Comparison of ENCODE assay signal across 22 cellular contexts in the genomic region with DNA sequence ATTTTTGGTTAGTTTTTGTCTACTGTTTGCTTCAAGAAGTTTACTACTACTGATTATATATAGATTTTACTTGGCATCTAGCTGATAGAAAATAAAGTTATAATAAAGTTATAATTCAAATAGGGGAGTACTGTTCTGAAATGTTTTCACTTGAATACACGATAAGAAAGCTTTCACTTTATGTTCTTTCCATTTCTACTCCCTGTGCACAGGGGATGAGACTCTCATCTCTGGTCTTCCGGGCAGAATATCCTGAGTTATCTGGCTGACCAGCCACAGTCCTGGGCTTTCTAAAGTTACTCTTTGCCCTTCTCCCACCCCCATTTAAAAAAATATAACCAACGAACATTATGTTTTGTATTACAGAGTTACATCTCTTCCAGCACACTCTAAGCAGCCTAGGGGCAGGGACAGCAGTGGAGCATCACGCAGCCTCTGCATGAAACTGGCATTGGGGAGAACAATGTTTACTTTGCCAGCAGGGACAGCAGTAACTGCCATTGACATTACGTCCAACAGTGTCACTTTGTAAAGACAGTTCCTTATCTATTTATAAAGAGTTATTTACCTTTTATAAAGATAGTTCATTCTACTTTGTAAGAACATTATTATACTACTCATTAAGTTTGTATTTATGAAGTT.
DNase-seq lines count a peak whose midpoint lies in the region; ATAC-seq and TF ChIP-seq lines count a peak whose summit lies in the region.
"Had no signal": no experiment of that assay in that cellular context is flagged by ENCODE, and none has a peak within 500 bp of the region (broad histone marks: within the 10 kb centered on the region; RNA-seq: fewer than 3 reads in every experiment).

No MANE protein-coding gene starts in this region.

- H4K5ac ChIP-seq in mesendoderm (ENCODE audit: low read length) = no peak overlapping the region

- WGBS in right lobe of liver (ENCODE audit: insufficient coverage, low coverage, low lambda C conversion rate, missing lambda C conversion rate) = 20% methylated on average over 5 of the region's 5 CpGs
- no CpG with 5 or more reads among the region's 5 CpGs for WGBS in mesendoderm (ENCODE audit: extremely low coverage, insufficient coverage, low lambda C conversion rate)

- no peak overlapping the region for H2BK5ac ChIP-seq in mesendoderm (ENCODE audit: low read length)

- no peak overlapping the region for H2BK15ac ChIP-seq in mesendoderm (replicated peaks; ENCODE audit: low read depth)

- TF ChIP-seq POLR2A in right lobe of liver (IDR thresholded peaks at IDR 0.05) = no peak

- no peak overlapping the region for H3K9ac ChIP-seq in mesendoderm (ENCODE audit: low read length)

- H3K36me3 ChIP-seq in right lobe of liver (peaks cover 0 to 38% (median 16%) of the 10 kb centered on the region in 4 donors), thoracic aorta (peaks cover 11% of the 10 kb centered on the region), mesendoderm (ENCODE audit: control insufficient read depth, insufficient read depth, low read length) (peaks cover 1% of the 10 kb centered on the region)

- no peaks in the 10 kb centered on the region for H3K27me3 Mint-ChIP-seq in T-helper 1 cell treated with Interleukin-12 subunit alpha and Interleukin-12 subunit beta and Interleukin-4 antibody, amounts not matched to agents 30 μg/mL and 1 μg/mL, for 36 hours (ENCODE audit: low read depth)
- H3K27me3 Mint-ChIP-seq: activated CD4-positive, alpha-beta T cell treated with anti-CD3 and anti-CD28 coated beads, Interleukin-2, amount 10 ng/mL, durations not matched to agents 24 days and 14 days; stimulated activated naive B cell treated with anti-CD40 and anti-IgM and Interleukin-4, amounts not matched to agents 10 μg/mL and 1 μg/mL and 100 μg/mL, for 72 hours had no signal

- peak overlapping the region in 2 of 3 donors; percentile 34 to 59 for H3K27ac ChIP-seq in right lobe of liver
- peak overlapping the region in 1 of 2 donors; percentile 38 for H3K27ac ChIP-seq in thoracic aorta
- H3K27ac ChIP-seq in mesendoderm (ENCODE audit: low read depth, low read length) = no peak overlapping the region
- H3K27ac ChIP-seq: upper lobe of right lung had no signal

- TF ChIP-seq CTCF in right lobe of liver (IDR thresholded peaks at IDR 0.05) (no peak), thoracic aorta (IDR thresholded peaks at IDR 0.05) (no peak)

- peaks cover 24% of the 10 kb centered on the region for H3K36me3 Mint-ChIP-seq in T-helper 1 cell treated with Interleukin-12 subunit alpha and Interleukin-12 subunit beta and Interleukin-4 antibody, amounts not matched to agents 30 μg/mL and 1 μg/mL, for 36 hours (ENCODE audit: low read depth)

- H3K9me3 ChIP-seq in right lobe of liver (no peaks in the 10 kb centered on the region), thoracic aorta (no peaks in the 10 kb centered on the region)
- H3K9me3 ChIP-seq: Peyer's patch, upper lobe of right lung had no signal

- no peak overlapping the region for H3K4ac ChIP-seq in mesendoderm (ENCODE audit: low read depth, low read length)

- no peaks in the 10 kb centered on the region for H3K9me3 Mint-ChIP-seq in T-helper 1 cell treated with Interleukin-12 subunit alpha and Interleukin-12 subunit beta and Interleukin-4 antibody, amounts not matched to agents 30 μg/mL and 1 μg/mL, for 36 hours
- H3K9me3 Mint-ChIP-seq: activated CD4-positive, alpha-beta T cell treated with anti-CD3 and anti-CD28 coated beads, Interleukin-2, amount 10 ng/mL, durations not matched to agents 24 days and 14 days; CD14-positive monocyte; neural crest cell; stimulated activated naive B cell treated with anti-CD40 and anti-IgM and Interleukin-4, amounts not matched to agents 10 μg/mL and 1 μg/mL and 100 μg/mL, for 72 hours had no signal

- no peak overlapping the region for H2AK5ac ChIP-seq in mesendoderm (ENCODE audit: low read length)

- no peak overlapping the region for H4K8ac ChIP-seq in mesendoderm (ENCODE audit: low read depth, low read length)

- no peak overlapping the region for H3K4me3 Mint-ChIP-seq in T-helper 1 cell treated with Interleukin-12 subunit alpha and Interleukin-12 subunit beta and Interleukin-4 antibody, amounts not matched to agents 30 μg/mL and 1 μg/mL, for 36 hours
- H3K4me3 Mint-ChIP-seq: activated CD4-positive, alpha-beta T cell treated with anti-CD3 and anti-CD28 coated beads, Interleukin-2, amount 10 ng/mL, durations not matched to agents 24 days and 14 days; CD14-positive monocyte; neural crest cell; stimulated activated naive B cell treated with anti-CD40 and anti-IgM and Interleukin-4, amounts not matched to agents 10 μg/mL and 1 μg/mL and 100 μg/mL, for 72 hours had no signal

- intact Hi-C loops in right lobe of liver (cut with DNase I) = no loop called here

- peak overlapping the region; percentile 36 for H3K27ac Mint-ChIP-seq in T-helper 1 cell treated with Interleukin-12 subunit alpha and Interleukin-12 subunit beta and Interleukin-4 antibody, amounts not matched to agents 30 μg/mL and 1 μg/mL, for 36 hours
- H3K27ac Mint-ChIP-seq: activated CD4-positive, alpha-beta T cell treated with anti-CD3 and anti-CD28 coated beads, Interleukin-2, amount 10 ng/mL, durations not matched to agents 24 days and 14 days; stimulated activated naive B cell treated with anti-CD40 and anti-IgM and Interleukin-4, amounts not matched to agents 10 μg/mL and 1 μg/mL and 100 μg/mL, for 72 hours had no signal

- no peak overlapping the region for H3K4me3 ChIP-seq in right lobe of liver
- H3K4me3 ChIP-seq in thoracic aorta = peak overlapping the region; percentile 30
- no peak overlapping the region for H3K4me3 ChIP-seq in mesendoderm (ENCODE audit: low read length)
- H3K4me3 ChIP-seq: Peyer's patch, upper lobe of right lung had no signal

- ATAC-seq in right lobe of liver (peak; percentile 91 to 96 (median 94)), thoracic aorta (ENCODE audit: insufficient number of reproducible peaks, low FRiP score, low read depth) (no peak), HG03378 (IDR thresholded peaks at IDR 0.05; ENCODE audit: unreplicated experiment) (no peak)
- ATAC-seq: stimulated activated naive B cell treated with anti-CD40 and anti-IgM and Interleukin-4, amounts not matched to agents 10 μg/mL and 1 μg/mL and 100 μg/mL, for 72 hours; upper lobe of right lung had no signal

- H3K4me2 ChIP-seq in mesendoderm (ENCODE audit: low read length) = no peak overlapping the region

- H3K23ac ChIP-seq in mesendoderm (ENCODE audit: low read length) = no peak overlapping the region

- H3K27me3 ChIP-seq in right lobe of liver = no peaks in the 10 kb centered on the region
- no peaks in the 10 kb centered on the region for H3K27me3 ChIP-seq in thoracic aorta (replicated peaks; ENCODE audit: insufficient read depth)
- no peaks in the 10 kb centered on the region for H3K27me3 ChIP-seq in mesendoderm (ENCODE audit: insufficient read depth, low read length, poor library complexity)
- H3K27me3 ChIP-seq: Peyer's patch, upper lobe of right lung had no signal

- H3K4me1 ChIP-seq in right lobe of liver (peaks cover 0 to 10% (median 0%) of the 10 kb centered on the region in 4 donors), thoracic aorta (ENCODE audit: control insufficient read depth in 1 of 2, low read depth in 2 of 2) (peaks cover 26 to 77% of the 10 kb centered on the region in 2 donors), mesendoderm (ENCODE audit: control insufficient read depth, low read depth, low read length) (no peaks in the 10 kb centered on the region)
- H3K4me1 ChIP-seq: Peyer's patch, upper lobe of right lung had no signal

- no peaks in the 10 kb centered on the region for H3K79me1 ChIP-seq in mesendoderm (ENCODE audit: low read length)

- no peak overlapping the region for H3K56ac ChIP-seq in mesendoderm (ENCODE audit: low read length)

- DNase-seq in T-helper 1 cell (no peak), NCI-H774 (lab: John Stamatoyannopoulos, UW) (peak; percentile 2), right lobe of liver (peak; percentile 53 to 67 (median 62)), thoracic aorta (ENCODE audit: low spot score) (no peak), mesendoderm (no peak)
- DNase-seq in stimulated activated naive CD4-positive, alpha-beta T cell treated with Interleukin-2 at 50 U/mL for 16 hours (lab: John Stamatoyannopoulos, UW) = no peak
- DNase-seq: ACHN; activated CD4-positive, alpha-beta T cell treated with anti-CD3 and anti-CD28 coated beads, Interleukin-2, amount 10 ng/mL, durations not matched to agents 24 days and 14 days; activated CD8-positive, alpha-beta memory T cell treated with anti-CD3 and anti-CD28 coated beads, Interleukin-2, amount 50 U/mL, for 48 hours; activated gamma-delta T cell treated with Interleukin-2 at 50 U/mL for 16 hours; aorta; cerebellar nuclear complex; DMS 273 treated with DMSO at 0.1 percent for 48 hours; mesenchymal stem cell; NCI-H82; Peyer's patch; stimulated activated naive B cell treated with anti-CD40 and anti-IgM and Interleukin-4, amounts not matched to agents 10 μg/mL and 1 μg/mL and 100 μg/mL, for 72 hours; upper lobe of right lung had no signal

- H3K4me1 Mint-ChIP-seq in T-helper 1 cell treated with Interleukin-12 subunit alpha and Interleukin-12 subunit beta and Interleukin-4 antibody, amounts not matched to agents 30 μg/mL and 1 μg/mL, for 36 hours (ENCODE audit: low read depth) = peaks cover 2% of the 10 kb centered on the region
- H3K4me1 Mint-ChIP-seq: activated CD4-positive, alpha-beta T cell treated with anti-CD3 and anti-CD28 coated beads, Interleukin-2, amount 10 ng/mL, durations not matched to agents 24 days and 14 days; CD14-positive monocyte; neural crest cell; stimulated activated naive B cell treated with anti-CD40 and anti-IgM and Interleukin-4, amounts not matched to agents 10 μg/mL and 1 μg/mL and 100 μg/mL, for 72 hours had no signal

- H3K79me2 ChIP-seq in mesendoderm (ENCODE audit: control insufficient read depth, insufficient read depth, low read length) = no peaks in the 10 kb centered on the region

- H3K18ac ChIP-seq in mesendoderm (ENCODE audit: low read length) = no peak overlapping the region

- no peak overlapping the region for H2BK120ac ChIP-seq in mesendoderm (ENCODE audit: low read depth, low read length)

Comparison
In these comparisons a context has a peak if more than half of its experiments do, and no peak if none do; other contexts are left out.
1. DNase-seq: peak in NCI-H774 (single experiment) and right lobe of liver (3 of 3); none in T-helper 1 cell (0 of 5), thoracic aorta (single experiment), mesendoderm (single experiment) and stimulated activated naive CD4-positive, alpha-beta T cell treated with Interleukin-2 at 50 U/mL for 16 hours (single experiment).
2. ATAC-seq: peak in right lobe of liver (4 of 4); none in thoracic aorta (single experiment) and HG03378 (single experiment).